28 cellular contexts compared by ENCODE assay signal in genomic region chr17:28622186-28622585, GRCh38.
"Had no signal": no experiment of that assay in that cellular context is flagged by ENCODE, and none has a peak within 500 bp of the region (broad histone marks: within the 10 kb centered on the region; RNA-seq: fewer than 3 reads in every experiment).

No MANE protein-coding gene starts in this region.

- H3K27ac Mint-ChIP-seq: activated CD4-positive, alpha-beta memory T cell treated with anti-CD3 and anti-CD28 coated beads, Interleukin-2, amount 10 ng/mL, durations not matched to agents 7 days and 5 days; activated naive CD4-positive, alpha-beta T cell treated with anti-CD3 and anti-CD28 coated beads for 36 hours had no signal

- H3K27me3 Mint-ChIP-seq: activated CD4-positive, alpha-beta memory T cell treated with anti-CD3 and anti-CD28 coated beads, Interleukin-2, amount 10 ng/mL, durations not matched to agents 7 days and 5 days; activated CD8-positive, alpha-beta memory T cell treated with anti-CD3 and anti-CD28 coated beads, Interleukin-2, amount 10 ng/mL, durations not matched to agents 7 days and 5 days had no signal

- ATAC-seq: activated CD8-positive, alpha-beta memory T cell treated with anti-CD3 and anti-CD28 coated beads, Interleukin-2, amount 10 ng/mL, durations not matched to agents 7 days and 5 days; activated naive CD4-positive, alpha-beta T cell treated with anti-CD3 and anti-CD28 coated beads, Interleukin-2, amount 50 U/mL, for 72 hours; body of pancreas; Panc1 had no signal

- H3K4me3 Mint-ChIP-seq: activated CD4-positive, alpha-beta memory T cell treated with anti-CD3 and anti-CD28 coated beads, Interleukin-2, amount 10 ng/mL, durations not matched to agents 7 days and 5 days; activated CD8-positive, alpha-beta memory T cell treated with anti-CD3 and anti-CD28 coated beads, Interleukin-2, amount 10 ng/mL, durations not matched to agents 7 days and 5 days; activated naive CD4-positive, alpha-beta T cell treated with anti-CD3 and anti-CD28 coated beads for 36 hours had no signal

- H3K9me3 Mint-ChIP-seq: activated CD4-positive, alpha-beta memory T cell treated with anti-CD3 and anti-CD28 coated beads, Interleukin-2, amount 10 ng/mL, durations not matched to agents 7 days and 5 days; activated naive CD4-positive, alpha-beta T cell treated with anti-CD3 and anti-CD28 coated beads for 36 hours; activated naive CD4-positive, alpha-beta T cell treated with anti-CD3 and anti-CD28 coated beads, Interleukin-2, amount 50 U/mL, for 72 hours had no signal

- H3K4me1 Mint-ChIP-seq: activated CD8-positive, alpha-beta memory T cell treated with anti-CD3 and anti-CD28 coated beads, Interleukin-2, amount 10 ng/mL, durations not matched to agents 7 days and 5 days had no signal

- DNase-seq: activated CD4-positive, alpha-beta memory T cell treated with anti-CD3 and anti-CD28 coated beads, Interleukin-2, amount 10 ng/mL, durations not matched to agents 7 days and 5 days; activated CD4-positive, alpha-beta T cell treated with anti-CD3 and anti-CD28 coated beads for 1 hour; activated CD4-positive, alpha-beta T cell treated with anti-CD3 and anti-CD28 coated beads for 48 hours; activated CD4-positive, CD25-positive, alpha-beta regulatory T cell; activated CD8-positive, alpha-beta memory T cell treated with anti-CD3 and anti-CD28 coated beads for 24 hours; activated CD8-positive, alpha-beta memory T cell treated with anti-CD3 and anti-CD28 coated beads, Interleukin-2, amount 10 ng/mL, durations not matched to agents 7 days and 5 days; activated CD8-positive, alpha-beta memory T cell treated with anti-CD3 and anti-CD28 coated beads, Interleukin-2, amount 50 U/mL, for 48 hours; activated gamma-delta T cell; activated naive CD4-positive, alpha-beta T cell treated with anti-CD3 and anti-CD28 coated beads for 36 hours; activated T-cell treated with anti-CD3 and anti-CD28 coated beads, Interleukin-2, amount 50 U/mL, for 48 hours; adrenal gland; body of pancreas; Karpas-422; KBM-7; NCI-H1105; NCI-H1417 treated with DMSO at 0.1 percent for 48 hours; NCI-H187 treated with DMSO at 0.1 percent for 48 hours; NCI-H2081; NCI-H345; NCI-H526 treated with DMSO at 0.1 percent for 48 hours; NCI-H774; RPMI8226; SHP77 treated with DMSO at 0.1 percent for 48 hours; SK-N-SH; T-helper 2 cell; T-helper 9 cell had no signal
